Comparison of ENCODE assay signal across 23 cellular contexts in the genomic region with DNA sequence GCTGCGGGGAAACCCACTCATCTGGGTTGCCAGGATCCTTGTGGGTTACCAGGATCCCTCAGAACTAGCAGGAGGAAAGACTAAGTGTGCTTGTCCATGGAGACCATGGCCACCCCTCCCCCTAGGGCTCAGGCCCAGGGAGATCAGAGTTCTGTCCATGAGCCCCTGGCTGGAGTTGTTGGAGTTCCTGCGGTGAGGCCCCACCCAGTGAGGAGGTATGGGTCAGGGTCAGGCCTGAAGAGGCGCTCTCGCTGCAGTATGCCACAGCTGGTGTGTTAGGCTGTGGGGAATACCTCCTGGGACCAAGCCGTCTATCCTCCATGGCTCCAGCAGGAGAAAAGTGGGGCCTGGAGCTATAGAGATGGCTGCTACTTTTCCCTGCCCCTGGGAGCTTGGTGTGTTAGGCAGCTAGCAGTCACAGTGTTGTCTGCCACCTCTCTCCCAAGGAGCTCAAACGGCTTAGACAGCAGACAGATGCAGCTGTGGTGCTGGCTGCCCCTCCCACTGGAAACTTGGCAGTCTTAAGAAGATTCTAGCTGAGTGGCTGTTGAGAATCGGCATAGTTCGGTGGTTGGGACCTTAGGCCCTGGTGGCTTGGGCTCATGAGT.
"Had no signal": no experiment of that assay in that cellular context is flagged by ENCODE, and none has a peak within 500 bp of the region (broad histone marks: within the 10 kb centered on the region; RNA-seq: fewer than 3 reads in every experiment).

No MANE protein-coding gene starts in this region.

- ATAC-seq: mucosa of descending colon; naive thymus-derived CD4-positive, alpha-beta T cell; pancreas; psoas muscle; right lobe of liver; stimulated activated memory B cell treated with anti-CD40 and anti-IgM and Interleukin-4, amounts not matched to agents 10 μg/mL and 1 μg/mL and 100 μg/mL, for 72 hours; stimulated activated naive CD8-positive, alpha-beta T cell treated with anti-CD3 and anti-CD28 coated beads, Interleukin-15, amount 100 ng/mL, for 72 hours had no signal

- H3K27ac ChIP-seq: left ventricle myocardium inferior, pancreas, psoas muscle, right lobe of liver, tibial nerve, uterus had no signal

- H3K9me3 ChIP-seq: pancreas, psoas muscle, right lobe of liver, uterus had no signal

- H3K27ac Mint-ChIP-seq: naive thymus-derived CD4-positive, alpha-beta T cell; natural killer cell treated with Interleukin-12 subunit alpha and Interleukin-12 subunit beta and Interleukin-15 and Interleukin-18, amount 100 ng/mL, for 72 hours; stimulated activated memory B cell treated with anti-CD40 and anti-IgM and Interleukin-4, amounts not matched to agents 10 μg/mL and 1 μg/mL and 100 μg/mL, for 72 hours; type B pancreatic cell had no signal

- DNase-seq: islet precursor cell; left ventricle myocardium inferior; midbrain; mucosa of descending colon; naive thymus-derived CD4-positive, alpha-beta T cell; nucleus accumbens; pancreas; psoas muscle; right lobe of liver; stimulated activated CD4-positive, alpha-beta T cell treated with anti-CD3 and anti-CD28 coated beads, Interleukin-1b, Interleukin-23, amount 100 ng/mL, for 48 hours; stimulated activated CD4-positive, alpha-beta T cell treated with anti-CD3 and anti-CD28 coated beads, Interleukin-2, amount 100 ng/mL, for 48 hours; stimulated activated CD4-positive, alpha-beta T cell treated with anti-CD3 and anti-CD28 coated beads, Interleukin-4, amount 100 ng/mL, for 4 hours; stimulated activated CD8-positive, alpha-beta memory T cell treated with anti-CD3 and anti-CD28 coated beads, Interleukin-4, amount 100 ng/mL, for 48 hours; stimulated activated naive CD4-positive, alpha-beta T cell treated with Interleukin-2 at 50 U/mL for 16 hours; stimulated activated naive CD8-positive, alpha-beta T cell treated with anti-CD3 and anti-CD28 coated beads, Interleukin-15, amount 100 ng/mL, for 72 hours; substantia nigra; uterus had no signal

- H3K4me1 Mint-ChIP-seq: naive thymus-derived CD4-positive, alpha-beta T cell; stimulated activated memory B cell treated with anti-CD40 and anti-IgM and Interleukin-4, amounts not matched to agents 10 μg/mL and 1 μg/mL and 100 μg/mL, for 72 hours; stimulated activated naive CD8-positive, alpha-beta T cell treated with anti-CD3 and anti-CD28 coated beads, Interleukin-15, amount 100 ng/mL, for 72 hours had no signal

- H3K4me3 ChIP-seq: left ventricle myocardium inferior, lung, mucosa of descending colon, pancreas, psoas muscle, right lobe of liver, smooth muscle cell, tibial nerve, uterus had no signal

- H3K4me2 ChIP-seq: smooth muscle cell had no signal

- H3K36me3 ChIP-seq: left ventricle myocardium inferior, pancreas, right lobe of liver, tibial nerve, uterus had no signal

- H3K4me1 ChIP-seq: left ventricle myocardium inferior, pancreas, psoas muscle, right lobe of liver, tibial nerve, uterus had no signal

- H3K4me3 Mint-ChIP-seq: naive thymus-derived CD4-positive, alpha-beta T cell; natural killer cell treated with Interleukin-12 subunit alpha and Interleukin-12 subunit beta and Interleukin-15 and Interleukin-18, amount 100 ng/mL, for 72 hours; stimulated activated memory B cell treated with anti-CD40 and anti-IgM and Interleukin-4, amounts not matched to agents 10 μg/mL and 1 μg/mL and 100 μg/mL, for 72 hours; stimulated activated naive CD8-positive, alpha-beta T cell treated with anti-CD3 and anti-CD28 coated beads, Interleukin-15, amount 100 ng/mL, for 72 hours; type B pancreatic cell had no signal

- H3K27me3 ChIP-seq: pancreas, right lobe of liver, tibial nerve, uterus had no signal

- H3K36me3 Mint-ChIP-seq: stimulated activated memory B cell treated with anti-CD40 and anti-IgM and Interleukin-4, amounts not matched to agents 10 μg/mL and 1 μg/mL and 100 μg/mL, for 72 hours had no signal

- H3K27me3 Mint-ChIP-seq: naive thymus-derived CD4-positive, alpha-beta T cell; natural killer cell treated with Interleukin-12 subunit alpha and Interleukin-12 subunit beta and Interleukin-15 and Interleukin-18, amount 100 ng/mL, for 72 hours; stimulated activated memory B cell treated with anti-CD40 and anti-IgM and Interleukin-4, amounts not matched to agents 10 μg/mL and 1 μg/mL and 100 μg/mL, for 72 hours; stimulated activated naive CD8-positive, alpha-beta T cell treated with anti-CD3 and anti-CD28 coated beads, Interleukin-15, amount 100 ng/mL, for 72 hours; type B pancreatic cell had no signal
